In genomic region chr1:11478571-11479374, GRCh38 we compare ENCODE assay signal across 8 cellular contexts. TPM values are rescaled to one million over a fixed set of nuclear protein-coding genes. Genes with fewer than 3 reads are reported as not detected.
DNase-seq lines count a peak whose midpoint lies in the region; ATAC-seq, FAIRE-seq and TF ChIP-seq lines count a peak whose summit lies in the region.

TSS of gene DISP3 (plus strand) at chr1:11479155. CDS start at chr1:11500993, 21,838 bp downstream.

- peak; percentile 68 for TF ChIP-seq POLR2A in A549 (IDR thresholded peaks at IDR 0.05; ENCODE audit: low read length)

- H3K4me3 ChIP-seq in A549 (peak within 1 kb of the TSS; percentile 74), dorsolateral prefrontal cortex (peak within 1 kb of the TSS; percentile 50 to 88 (median 75)), lung (peak within 1 kb of the TSS; percentile 47)

- CTCF ChIA-PET in A549 (lab: Yijun Ruan, JAX): interaction anchor here (0.5 to 2.7 kb wide), 18 partner anchors 9 to 177 kb away, joined by 3 to 20 read pairs (median 3); no protein-coding TSS in a partner anchor

- intact Hi-C loops in dorsolateral prefrontal cortex (cut with DNase I): no loop called here

- POLR2A ChIA-PET in A549 (lab: Yijun Ruan, JAX): no interaction called here

- H3K4me1 ChIP-seq in A549 (peaks cover 4% of the 10 kb centered on the region; the same call in 1 of the 3 replicates), lung (ENCODE audit: control insufficient read depth in 2 of 2, insufficient read depth in 2 of 2, low read length in 2 of 2) (peaks cover 0 to 16% of the 10 kb centered on the region in 2 donors)

- H3K36me3 ChIP-seq in lung (ENCODE audit: control insufficient read depth in 2 of 2, insufficient read depth in 2 of 2, low read length in 2 of 2): no peaks in the 10 kb centered on the region

- DNase-seq in A549 (ENCODE audit: low read depth in 1 of 2, low spot score in 1 of 2) (peak; percentile 65 to 72), GM18507 (ENCODE audit: extremely low spot score, insufficient read length, low read depth) (peak; percentile 90), NCI-H460 (ENCODE audit: extremely low read depth, low read depth) (peak; percentile 43), dorsolateral prefrontal cortex (peak; percentile 53 to 88 (median 82)), lung (ENCODE audit: low spot score) (no peak)
- peak; percentile 62 to 64 for DNase-seq in activated CD4-positive, alpha-beta T cell treated with anti-CD3 and anti-CD28 coated beads, Interleukin-2, amount 50 U/mL, for 24 hours (ENCODE audit: low read depth in 1 of 2, low spot score in 1 of 2)
- peak; percentile 36 for DNase-seq in stimulated activated CD8-positive, alpha-beta memory T cell treated with anti-CD3 and anti-CD28 coated beads, Interleukin-12 subunit alpha, Interleukin-12 subunit beta, amount 100 ng/mL, for 4 hours (ENCODE audit: low read depth)

- under 1% methylated on average over 17 of the region's 96 CpGs for WGBS in A549 (ENCODE audit: missing lambda C conversion rate)
- WGBS in lung, 2 donors: 0 to 1% methylated on average over 75 to 96 of the region's 96 CpGs

- peak within 1 kb of the TSS; percentile 96 for H3K4me2 ChIP-seq in A549

- ATAC-seq in A549 (peak; percentile 80 to 88), HG03159 (IDR thresholded peaks at IDR 0.05; ENCODE audit: unreplicated experiment) (peak; percentile 81), lung (ENCODE audit: insufficient read depth, low FRiP score) (peak; percentile 51)

- no peak for TF ChIP-seq EP300 in A549 (IDR thresholded peaks at IDR 0.05)

- H3K9me3 ChIP-seq in A549 (no peaks in the 10 kb centered on the region), lung (ENCODE audit: control insufficient read depth in 2 of 2, insufficient read depth in 1 of 2, low read length in 1 of 2) (peaks cover 0 to 13% of the 10 kb centered on the region in 2 donors)

- TF ChIP-seq RAD21 in A549 (conservative IDR thresholded peaks at IDR 0.05 in 1 of 2, IDR thresholded peaks at IDR 0.05 in 1 of 2): peak; percentile 2 to 38; a peak in 4 of 5 replicates

- TF ChIP-seq CTCF in A549 (IDR thresholded peaks at IDR 0.05): peak; percentile 62
- TF ChIP-seq CTCF in dorsolateral prefrontal cortex (IDR thresholded peaks at IDR 0.05 in 54 of 56, conservative IDR thresholded peaks at IDR 0.05 in 2 of 56; ENCODE audit: low read depth in 1 of 56, partially characterized antibody in 56 of 56): peak; percentile 16 to 80 (median 59)
- peak; percentile 23 for TF ChIP-seq CTCF in lung (IDR thresholded peaks at IDR 0.05; ENCODE audit: control extremely low read depth, extremely low read depth)

- H3K27me3 ChIP-seq in dorsolateral prefrontal cortex (peaks cover 0 to 37% (median 0%) of the 10 kb centered on the region in 45 donors), lung (ENCODE audit: control insufficient read depth, insufficient read depth) (peaks cover 10% of the 10 kb centered on the region)

- H3K27ac ChIP-seq in A549 (peak within 1 kb of the TSS; percentile 75 to 93), dorsolateral prefrontal cortex (peak within 1 kb of the TSS in 44 of 59 donors; percentile 36 to 85 (median 65)), lung (ENCODE audit: low read depth in 1 of 2, low read length in 1 of 2) (no peak within 1 kb of the TSS)

- no peak for FAIRE-seq in A549 (lab: Jason Lieb, UNC)
- FAIRE-seq in GM18507 (lab: Jason Lieb, UNC): peak; percentile 51

TF ChIP-seq in A549, 52 proteins besides CTCF, POLR2A, EP300 and RAD21:
- TF ChIP-seq KDM5A (IDR thresholded peaks at IDR 0.05) (no peak), JUN (IDR thresholded peaks at IDR 0.05) (peak in 1 of 2 experiments; percentile 59; a peak in 1 of 5 replicates), GATA3 (IDR thresholded peaks at IDR 0.05; ENCODE audit: borderline replicate concordance) (peak; percentile 74), PBX3 (IDR thresholded peaks at IDR 0.05) (no peak), SMC3 (IDR thresholded peaks at IDR 0.05) (peak; percentile 35; the same call in 2 of the 3 replicates), NR3C1 (IDR thresholded peaks at IDR 0.05) (no peak)
- TF ChIP-seq, protein P1, sequence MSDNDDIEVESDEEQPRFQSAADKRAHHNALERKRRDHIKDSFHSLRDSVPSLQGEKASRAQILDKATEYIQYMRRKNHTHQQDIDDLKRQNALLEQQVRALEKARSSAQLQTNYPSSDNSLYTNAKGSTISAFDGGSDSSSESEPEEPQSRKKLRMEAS (IDR thresholded peaks at IDR 0.05): 0 out of 2 replicates have a peak, but pooled peaks have one; percentile 37
TF ChIP-seq in A549: peak in this region for 4.

RNA-seq across cellular contexts. Expression of gene DISP3, which starts in this region (rescaled TPM):
- 0.09 and 0.15 TPM in 2 replicates for polyA plus RNA-seq in A549 (2011; rRNA removed)
- 0.04 and 0.10 TPM in 2 replicates for polyA plus RNA-seq in A549 (2012; cell fraction: cytosol; rRNA removed)
- polyA plus RNA-seq in A549 (2012; cell fraction: nucleus; rRNA removed): 0.17 TPM in 2 replicates
- 0.03 to 0.22 TPM (median 0.12 TPM) in 3 replicates for polyA plus RNA-seq in A549 (2017; fragmentation: RNase III; extraction: RNeasy Plus Mini Kit Qiagen cat#74134 plus additional on column Dnase treatment)
- 0.05 and 0.12 TPM in 2 replicates for polyA minus RNA-seq in A549 (2011; rRNA and poly(A)+ RNA removed)
- 0.03 and 0.07 TPM in 2 replicates for total RNA-seq in NCI-H460 (2014; rRNA removed; shearing (Covaris generic))
- polyA plus RNA-seq in NCI-H460 (2014; cell fraction: nucleus; rRNA removed): not detected in 2 replicates
- total RNA-seq in dorsolateral prefrontal cortex: 10 to 100 TPM in 92 of 120 experiments, 1 to 10 TPM in 28; 6.4 to 26.3 (median 12.0) TPM
- total RNA-seq in lung: under 1 TPM in 1 of 2 donors, not detected in 1; 0.18 TPM
- polyA plus RNA-seq in lung: under 1 TPM; 0.04 to 0.07 TPM

Comparison
In these comparisons a context has a peak if more than half of its experiments do, and no peak if none do; other contexts are left out.
1. Peak in DNase-seq, ATAC-seq, H3K4me3 ChIP-seq, H3K27ac ChIP-seq and H3K4me2 ChIP-seq in A549; RNA of the gene not detected or under 1 TPM.
2. Peak in DNase-seq in NCI-H460; RNA of the gene not detected or under 1 TPM.
3. Peak in ATAC-seq and H3K4me3 ChIP-seq in lung; RNA of the gene not detected or under 1 TPM.
4. H3K27ac ChIP-seq: peak in dorsolateral prefrontal cortex (44 of 59); none in lung (0 of 2).
5. Peak in every context shown above with its lines, with median percentiles within 50 percentile points of each other: ATAC-seq, H3K4me3 ChIP-seq and CTCF ChIP-seq.